14 cellular contexts compared by ENCODE assay signal in the genomic region with DNA sequence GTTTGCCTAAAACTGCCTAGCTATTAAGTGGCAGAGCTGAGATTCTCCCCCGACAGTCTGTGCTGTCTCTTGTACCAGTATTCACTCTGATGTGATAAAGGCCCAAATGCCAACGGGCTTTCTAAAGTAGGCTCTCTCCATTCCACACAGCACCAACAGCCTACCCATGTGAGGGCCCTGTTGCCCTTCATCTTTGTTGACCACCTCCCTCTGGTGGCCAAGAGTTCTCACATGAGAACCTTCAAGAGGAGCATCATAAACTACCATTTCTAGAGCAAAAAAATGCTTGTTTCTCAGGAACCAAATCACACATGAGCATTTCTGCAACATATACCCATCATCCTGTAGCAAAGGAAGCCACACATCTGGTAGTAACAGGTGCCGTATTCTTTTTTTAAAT.
DNase-seq lines count a peak whose midpoint lies in the region; ATAC-seq, FAIRE-seq and TF ChIP-seq lines count a peak whose summit lies in the region.
"Had no signal": no experiment of that assay in that cellular context is flagged by ENCODE, and none has a peak within 500 bp of the region (broad histone marks: within the 10 kb centered on the region; RNA-seq: fewer than 3 reads in every experiment).

No MANE protein-coding gene starts in this region.

- H3K9me3 ChIP-seq in SK-N-SH (peaks cover 13% of the 10 kb centered on the region; the same call in 1 of the 2 replicates), hepatocyte (ENCODE audit: low read depth) (no peaks in the 10 kb centered on the region)
- H3K9me3 ChIP-seq: MG63 had no signal

- H3K27me3 ChIP-seq in SK-N-SH (ENCODE audit: insufficient read depth) (no peaks in the 10 kb centered on the region), hepatocyte (no peaks in the 10 kb centered on the region)

- no peak overlapping the region for H3K9ac ChIP-seq in SK-N-SH

- TF ChIP-seq EP300 in SK-N-SH (IDR thresholded peaks at IDR 0.05; ENCODE audit: borderline replicate concordance in 1 of 2, low read depth in 1 of 2, low read length in 1 of 2) = no peak

- DNase-seq in SK-N-SH (no peak), NCI-H1930 (lab: John Stamatoyannopoulos, UW) (peak; percentile 13 to 40), hepatocyte (ENCODE audit: low spot score) (peak; percentile 40), frontal cortex (ENCODE audit: low spot score in 2 of 2) (no peak), GF-D8 (lab: John Stamatoyannopoulos, UW) (no peak), NCI-H2196 treated with DMSO at 0.1 percent for 48 hours (lab: John Stamatoyannopoulos, UW; ENCODE audit: unreplicated experiment) (no peak)
- DNase-seq: activated CD4-positive, alpha-beta T cell treated with anti-CD3 and anti-CD28 coated beads for 4 hours; HCEC 1CT; immature natural killer cell; MG63; stimulated activated naive B cell treated with anti-CD40 and anti-IgM and Interleukin-4, amounts not matched to agents 10 μg/mL and 1 μg/mL and 100 μg/mL, for 72 hours had no signal

- POLR2A ChIA-PET in SK-N-SH (lab: Yijun Ruan, JAX) = no interaction called here

- H2AFZ ChIP-seq in SK-N-SH (ENCODE audit: low read depth) (no peak overlapping the region), hepatocyte (no peak overlapping the region)

- H3K4me2 ChIP-seq in SK-N-SH = no peak overlapping the region
- no peak overlapping the region for H3K4me2 ChIP-seq in hepatocyte

- TF ChIP-seq CTCF in SK-N-SH (IDR thresholded peaks at IDR 0.05) (no peak), hepatocyte (IDR thresholded peaks at IDR 0.05; ENCODE audit: poor library complexity) (peak; percentile 36)

- no peaks in the 10 kb centered on the region for H3K9me2 ChIP-seq in SK-N-SH
- H3K9me2 ChIP-seq in hepatocyte (replicated peaks; ENCODE audit: insufficient read depth) = no peaks in the 10 kb centered on the region

- H4K20me1 ChIP-seq in SK-N-SH (ENCODE audit: insufficient read depth) (no peaks in the 10 kb centered on the region), hepatocyte (ENCODE audit: insufficient read depth, poor library complexity, severe bottlenecking) (no peaks in the 10 kb centered on the region)

- H3K4me1 ChIP-seq in SK-N-SH (ENCODE audit: control insufficient read depth in 1 of 2, insufficient read depth in 2 of 2, low read depth in 1 of 2, low read length in 1 of 2) (no peaks in the 10 kb centered on the region), hepatocyte (ENCODE audit: insufficient read depth) (no peaks in the 10 kb centered on the region)

- peak; percentile 41; the same call in 1 of the 2 replicates for TF ChIP-seq RAD21 in SK-N-SH (IDR thresholded peaks at IDR 0.05; ENCODE audit: low read length)

- no peak for FAIRE-seq in frontal cortex (lab: Jason Lieb, UNC)

- H3F3A ChIP-seq in SK-N-SH (replicated peaks; ENCODE audit: insufficient read depth) = no peaks in the 10 kb centered on the region

- H3K4me3 ChIP-seq in SK-N-SH (ENCODE audit: low read depth in 2 of 2, low read length in 1 of 2) = no peak overlapping the region
- no peak overlapping the region for H3K4me3 ChIP-seq in hepatocyte
- H3K4me3 ChIP-seq: MG63 had no signal

- ATAC-seq in SK-N-SH treated with all-trans-retinoic acid at 6 μM for 48 hours (no peak), HG03342 (IDR thresholded peaks at IDR 0.05; ENCODE audit: unreplicated experiment) (no peak)
- ATAC-seq: stimulated activated naive B cell treated with anti-CD40 and anti-IgM and Interleukin-4, amounts not matched to agents 10 μg/mL and 1 μg/mL and 100 μg/mL, for 72 hours had no signal

- H3K79me2 ChIP-seq in SK-N-SH (ENCODE audit: insufficient read depth) (no peaks in the 10 kb centered on the region), hepatocyte (no peaks in the 10 kb centered on the region)

- CTCF ChIA-PET in SK-N-SH (lab: Yijun Ruan, JAX) = interaction anchor here (0.6 to 1.0 kb wide), 4 partner anchors 9 to 151 kb away, joined by 3 to 6 read pairs (median 3); no protein-coding TSS in a partner anchor

- 29% methylated on average over 3 of the region's 3 CpGs for WGBS in SK-N-SH (ENCODE audit: low lambda C conversion rate)
- 78% methylated on average over 3 of the region's 3 CpGs for WGBS in hepatocyte (ENCODE audit: low lambda C conversion rate, missing lambda C conversion rate)

- H3K36me3 ChIP-seq in SK-N-SH (replicated peaks in 1 of 2; ENCODE audit: control insufficient read depth in 1 of 2, insufficient read depth in 2 of 2, low read length in 1 of 2) = no peaks in the 10 kb centered on the region
- no peaks in the 10 kb centered on the region for H3K36me3 ChIP-seq in hepatocyte (replicated peaks; ENCODE audit: insufficient read depth, low read depth)
- H3K36me3 ChIP-seq: MG63 had no signal

- H3K27ac ChIP-seq in SK-N-SH (ENCODE audit: low read depth in 2 of 2, low read length in 1 of 2) = no peak overlapping the region
- no peak overlapping the region for H3K27ac ChIP-seq in hepatocyte
- H3K27ac ChIP-seq: RWPE1 had no signal

TF ChIP-seq in SK-N-SH, 30 proteins besides CTCF, POLR2A, EP300 and RAD21 (continues in another document):
- TF ChIP-seq ELF1 (IDR thresholded peaks at IDR 0.05) = no peak
- no peak for TF ChIP-seq MEF2A (IDR thresholded peaks at IDR 0.05; ENCODE audit: borderline replicate concordance, low read depth)
- TF ChIP-seq FOXM1 (IDR thresholded peaks at IDR 0.05; ENCODE audit: low read depth) = no peak
- TF ChIP-seq, protein P1, sequence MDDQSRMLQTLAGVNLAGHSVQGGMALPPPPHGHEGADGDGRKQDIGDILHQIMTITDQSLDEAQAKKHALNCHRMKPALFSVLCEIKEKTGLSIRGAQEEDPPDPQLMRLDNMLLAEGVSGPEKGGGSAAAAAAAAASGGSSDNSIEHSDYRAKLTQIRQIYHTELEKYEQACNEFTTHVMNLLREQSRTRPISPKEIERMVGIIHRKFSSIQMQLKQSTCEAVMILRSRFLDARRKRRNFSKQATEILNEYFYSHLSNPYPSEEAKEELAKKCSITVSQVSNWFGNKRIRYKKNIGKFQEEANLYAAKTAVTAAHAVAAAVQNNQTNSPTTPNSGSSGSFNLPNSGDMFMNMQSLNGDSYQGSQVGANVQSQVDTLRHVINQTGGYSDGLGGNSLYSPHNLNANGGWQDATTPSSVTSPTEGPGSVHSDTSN (IDR thresholded peaks at IDR 0.05) = no peak
- no peak for TF ChIP-seq RFX5 (IDR thresholded peaks at IDR 0.05; ENCODE audit: low read length)
- no peak for TF ChIP-seq SMC3 (IDR thresholded peaks at IDR 0.05; ENCODE audit: low read depth, low read length)
- no peak for TF ChIP-seq TEAD4 (IDR thresholded peaks at IDR 0.05; ENCODE audit: borderline replicate concordance, insufficient read depth)
- TF ChIP-seq, protein P2, sequence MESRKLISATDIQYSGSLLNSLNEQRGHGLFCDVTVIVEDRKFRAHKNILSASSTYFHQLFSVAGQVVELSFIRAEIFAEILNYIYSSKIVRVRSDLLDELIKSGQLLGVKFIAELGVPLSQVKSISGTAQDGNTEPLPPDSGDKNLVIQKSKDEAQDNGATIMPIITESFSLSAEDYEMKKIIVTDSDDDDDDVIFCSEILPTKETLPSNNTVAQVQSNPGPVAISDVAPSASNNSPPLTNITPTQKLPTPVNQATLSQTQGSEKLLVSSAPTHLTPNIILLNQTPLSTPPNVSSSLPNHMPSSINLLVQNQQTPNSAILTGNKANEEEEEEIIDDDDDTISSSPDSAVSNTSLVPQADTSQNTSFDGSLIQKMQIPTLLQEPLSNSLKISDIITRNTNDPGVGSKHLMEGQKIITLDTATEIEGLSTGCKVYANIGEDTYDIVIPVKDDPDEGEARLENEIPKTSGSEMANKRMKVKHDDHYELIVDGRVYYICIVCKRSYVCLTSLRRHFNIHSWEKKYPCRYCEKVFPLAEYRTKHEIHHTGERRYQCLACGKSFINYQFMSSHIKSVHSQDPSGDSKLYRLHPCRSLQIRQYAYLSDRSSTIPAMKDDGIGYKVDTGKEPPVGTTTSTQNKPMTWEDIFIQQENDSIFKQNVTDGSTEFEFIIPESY (IDR thresholded peaks at IDR 0.05; ENCODE audit: borderline replicate concordance, low read depth) = no peak
- TF ChIP-seq NRF1 (IDR thresholded peaks at IDR 0.05; ENCODE audit: low read depth, low read length) = no peak
- TF ChIP-seq FOSL2 (IDR thresholded peaks at IDR 0.05; ENCODE audit: borderline replicate concordance, low read depth) = no peak

TF ChIP-seq in SK-N-SH treated with all-trans-retinoic acid at 6 μM for 48 hours, 23 proteins besides CTCF, POLR2A, EP300 and RAD21 (continues in another document):
- TF ChIP-seq ZFP30 (CRISPR knock-in tag; IDR thresholded peaks at IDR 0.05) (no peak), ISL1 (CRISPR knock-in tag; IDR thresholded peaks at IDR 0.05) (no peak), ARNTL (CRISPR knock-in tag; IDR thresholded peaks at IDR 0.05; ENCODE audit: borderline replicate concordance, low read depth) (no peak), OSR1 (CRISPR knock-in tag; IDR thresholded peaks at IDR 0.05) (no peak), TCF4 (CRISPR knock-in tag; IDR thresholded peaks at IDR 0.05; ENCODE audit: borderline replicate concordance) (no peak), ZNF8 (CRISPR knock-in tag; IDR thresholded peaks at IDR 0.05) (no peak), RARB (CRISPR knock-in tag; IDR thresholded peaks at IDR 0.05) (no peak), CSDC2 (CRISPR knock-in tag; IDR thresholded peaks at IDR 0.05) (no peak), ESRRG (CRISPR knock-in tag; IDR thresholded peaks at IDR 0.05) (no peak), GLIS3 (CRISPR knock-in tag; IDR thresholded peaks at IDR 0.05) (no peak)
- TF ChIP-seq, protein P3, sequence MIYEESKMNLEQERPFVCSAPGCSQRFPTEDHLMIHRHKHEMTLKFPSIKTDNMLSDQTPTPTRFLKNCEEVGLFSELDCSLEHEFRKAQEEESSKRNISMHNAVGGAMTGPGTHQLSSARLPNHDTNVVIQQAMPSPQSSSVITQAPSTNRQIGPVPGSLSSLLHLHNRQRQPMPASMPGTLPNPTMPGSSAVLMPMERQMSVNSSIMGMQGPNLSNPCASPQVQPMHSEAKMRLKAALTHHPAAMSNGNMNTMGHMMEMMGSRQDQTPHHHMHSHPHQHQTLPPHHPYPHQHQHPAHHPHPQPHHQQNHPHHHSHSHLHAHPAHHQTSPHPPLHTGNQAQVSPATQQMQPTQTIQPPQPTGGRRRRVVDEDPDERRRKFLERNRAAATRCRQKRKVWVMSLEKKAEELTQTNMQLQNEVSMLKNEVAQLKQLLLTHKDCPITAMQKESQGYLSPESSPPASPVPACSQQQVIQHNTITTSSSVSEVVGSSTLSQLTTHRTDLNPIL (CRISPR knock-in tag; IDR thresholded peaks at IDR 0.05; ENCODE audit: low read depth) = no peak

Comparison
In these comparisons a context has a peak if more than half of its experiments do, and no peak if none do; other contexts are left out.
1. DNase-seq: peak in NCI-H1930 (2 of 2) and hepatocyte (single experiment); none in SK-N-SH (single experiment), frontal cortex (0 of 2), GF-D8 (single experiment) and NCI-H2196 treated with DMSO at 0.1 percent for 48 hours (single experiment).